ENCODE assay signal across 23 cellular contexts in genomic region chr12:104747330-104747729, GRCh38.
DNase-seq lines count a peak whose midpoint lies in the region; ATAC-seq and TF ChIP-seq lines count a peak whose summit lies in the region.
"Had no signal": no experiment of that assay in that cellular context is flagged by ENCODE, and none has a peak within 500 bp of the region (broad histone marks: within the 10 kb centered on the region; RNA-seq: fewer than 3 reads in every experiment).

No MANE protein-coding gene starts in this region.

- H3K4me3 Mint-ChIP-seq in CD14-positive monocyte: no peak overlapping the region
- H3K4me3 Mint-ChIP-seq in activated CD4-positive, alpha-beta memory T cell treated with anti-CD3 and anti-CD28 coated beads for 36 hours: peak overlapping the region; percentile 18
- peak overlapping the region in 9 of 10 donors; percentile 2 to 56 (median 16) for H3K4me3 Mint-ChIP-seq in naive thymus-derived CD4-positive, alpha-beta T cell

- no peak for TF ChIP-seq EP300 in sigmoid colon (IDR thresholded peaks at IDR 0.05)

- 67 to 79% methylated on average over 2 of the region's 2 CpGs for WGBS in sigmoid colon, 2 donors

- H3K27ac ChIP-seq in naive thymus-derived CD4-positive, alpha-beta T cell (ENCODE audit: low read depth, low read length): no peak overlapping the region
- H3K27ac ChIP-seq in sigmoid colon: no peak overlapping the region
- H3K27ac ChIP-seq: epithelial cell of prostate, KMS-11 had no signal

- peak overlapping the region; percentile 21 to 66 (median 60) for H3K27ac Mint-ChIP-seq in CD14-positive monocyte
- H3K27ac Mint-ChIP-seq in activated CD4-positive, alpha-beta memory T cell treated with anti-CD3 and anti-CD28 coated beads for 36 hours: peak overlapping the region; percentile 54
- H3K27ac Mint-ChIP-seq in naive thymus-derived CD4-positive, alpha-beta T cell: peak overlapping the region in 5 of 9 donors; percentile 28 to 78 (median 41)
- H3K27ac Mint-ChIP-seq: progenitor cell of endocrine pancreas had no signal

- H3K4me1 ChIP-seq in naive thymus-derived CD4-positive, alpha-beta T cell (ENCODE audit: control insufficient read depth in 2 of 2, insufficient read depth in 2 of 2, low read length in 2 of 2): peaks cover 4 to 16% of the 10 kb centered on the region in 2 donors
- peaks cover 0 to 36% (median 25%) of the 10 kb centered on the region in 4 donors for H3K4me1 ChIP-seq in sigmoid colon
- H3K4me1 ChIP-seq: Caco-2 had no signal

- intact Hi-C loops in CD14-positive monocyte (cut with micrococcal nuclease): loop anchor here in 1 of 2 donors (5.0 to 10.0 kb wide), 2 partner anchors 75 to 283 kb away; no protein-coding TSS in a partner anchor
- intact Hi-C loops in activated CD4-positive, alpha-beta memory T cell treated with anti-CD3 and anti-CD28 coated beads for 36 hours (cut with micrococcal nuclease): no loop called here
- intact Hi-C loops in naive thymus-derived CD4-positive, alpha-beta T cell (cut with micrococcal nuclease): no loop called here
- intact Hi-C loops in sigmoid colon (cut with DNase I): no loop called here

- no peak for DNase-seq in activated CD4-positive, CD25-positive, alpha-beta regulatory T cell (lab: John Stamatoyannopoulos, UW)
- no peak for DNase-seq in CD14-positive monocyte (ENCODE audit: low spot score)
- peak; percentile 34 for DNase-seq in activated CD4-positive, alpha-beta memory T cell treated with anti-CD3 and anti-CD28 coated beads for 36 hours
- DNase-seq in naive thymus-derived CD4-positive, alpha-beta T cell: no peak
- DNase-seq in sigmoid colon: no peak
- DNase-seq: Caco-2; cerebellar nuclear complex; glutamatergic neuron; kidney glomerular epithelial cell; NCI-H1436; NCI-H2107; NCI-H510A; SHP77; stimulated activated CD4-positive, alpha-beta T cell treated with anti-CD3 and anti-CD28 coated beads, Interleukin-15, amount 100 ng/mL, for 24 hours; SW 1271 had no signal

- no peak for TF ChIP-seq POLR2A in sigmoid colon (IDR thresholded peaks at IDR 0.05)

- CTCF ChIA-PET in activated CD4-positive, alpha-beta memory T cell treated with anti-CD3 and anti-CD28 coated beads for 36 hours (lab: Charles Lee): interaction anchor here (0.5 to 1.6 kb wide), 4 partner anchors 13 to 366 kb away, joined by 3 to 7 read pairs (median 4); partner anchors contain the start of gene CHST11
- CTCF ChIA-PET in naive thymus-derived CD4-positive, alpha-beta T cell (lab: Charles Lee): interaction anchor here (0.8 kb wide), 1 partner anchor 366 kb away, joined by 3 read pairs; no protein-coding TSS in a partner anchor

- H3K27me3 Mint-ChIP-seq in CD14-positive monocyte (ENCODE audit: low read depth in 3 of 3): no peaks in the 10 kb centered on the region
- H3K27me3 Mint-ChIP-seq in activated CD4-positive, alpha-beta memory T cell treated with anti-CD3 and anti-CD28 coated beads for 36 hours: no peaks in the 10 kb centered on the region
- H3K27me3 Mint-ChIP-seq in naive thymus-derived CD4-positive, alpha-beta T cell: no peaks in the 10 kb centered on the region
- H3K27me3 Mint-ChIP-seq: progenitor cell of endocrine pancreas had no signal

- TF ChIP-seq CTCF in CD14-positive monocyte (IDR thresholded peaks at IDR 0.05) (no peak), sigmoid colon (IDR thresholded peaks at IDR 0.05) (no peak)

- H3K4me3 ChIP-seq in naive thymus-derived CD4-positive, alpha-beta T cell (ENCODE audit: low read length): no peak overlapping the region
- no peak overlapping the region for H3K4me3 ChIP-seq in sigmoid colon
- H3K4me3 ChIP-seq: GM12878, lung had no signal

- ATAC-seq in activated CD4-positive, CD25-positive, alpha-beta regulatory T cell treated with anti-CD3 and anti-CD28 coated beads, Interleukin-2, amount 50 U/mL, for 24 hours: peak; percentile 57 to 74
- ATAC-seq in naive thymus-derived CD4-positive, alpha-beta T cell: no peak
- ATAC-seq in GM19324 (IDR thresholded peaks at IDR 0.05; ENCODE audit: low FRiP score, unreplicated experiment) (no peak), GM19455 (IDR thresholded peaks at IDR 0.05; ENCODE audit: unreplicated experiment) (no peak)
- ATAC-seq: GM12878 had no signal

- peaks cover 2 to 13% of the 10 kb centered on the region in 2 donors for H3K36me3 Mint-ChIP-seq in CD14-positive monocyte
- H3K36me3 Mint-ChIP-seq in activated CD4-positive, alpha-beta memory T cell treated with anti-CD3 and anti-CD28 coated beads for 36 hours: peaks cover 1% of the 10 kb centered on the region
- peaks cover 0 to 20% (median 0%) of the 10 kb centered on the region in 5 donors for H3K36me3 Mint-ChIP-seq in naive thymus-derived CD4-positive, alpha-beta T cell

- POLR2A ChIA-PET in activated CD4-positive, alpha-beta memory T cell treated with anti-CD3 and anti-CD28 coated beads for 36 hours (lab: Charles Lee): no interaction called here
- POLR2A ChIA-PET in naive thymus-derived CD4-positive, alpha-beta T cell (lab: Charles Lee): interaction anchor here (1.1 kb wide), 1 partner anchor 23 kb away, joined by 4 read pairs; no protein-coding TSS in a partner anchor

- no peaks in the 10 kb centered on the region for H3K27me3 ChIP-seq in naive thymus-derived CD4-positive, alpha-beta T cell (ENCODE audit: control insufficient read depth in 2 of 2, insufficient read depth in 2 of 2, low read length in 2 of 2)
- no peaks in the 10 kb centered on the region for H3K27me3 ChIP-seq in sigmoid colon

- no peaks in the 10 kb centered on the region for H3K9me3 Mint-ChIP-seq in CD14-positive monocyte
- H3K9me3 Mint-ChIP-seq in activated CD4-positive, alpha-beta memory T cell treated with anti-CD3 and anti-CD28 coated beads for 36 hours: no peaks in the 10 kb centered on the region
- peaks cover 0 to 5% (median 0%) of the 10 kb centered on the region in 11 donors for H3K9me3 Mint-ChIP-seq in naive thymus-derived CD4-positive, alpha-beta T cell

- H3K9me3 ChIP-seq in naive thymus-derived CD4-positive, alpha-beta T cell (ENCODE audit: control insufficient read depth in 2 of 3, low read length in 3 of 3): no peaks in the 10 kb centered on the region
- no peaks in the 10 kb centered on the region for H3K9me3 ChIP-seq in sigmoid colon
- H3K9me3 ChIP-seq: Caco-2 had no signal

- H3K4me1 Mint-ChIP-seq in CD14-positive monocyte: peaks cover 74% of the 10 kb centered on the region
- H3K4me1 Mint-ChIP-seq in activated CD4-positive, alpha-beta memory T cell treated with anti-CD3 and anti-CD28 coated beads for 36 hours (ENCODE audit: low read depth): peaks cover 57% of the 10 kb centered on the region
- peaks cover 45 to 76% (median 58%) of the 10 kb centered on the region in 7 donors for H3K4me1 Mint-ChIP-seq in naive thymus-derived CD4-positive, alpha-beta T cell

- H3K36me3 ChIP-seq in naive thymus-derived CD4-positive, alpha-beta T cell (ENCODE audit: control insufficient read depth in 2 of 3, insufficient read depth in 3 of 3, low read length in 3 of 3): no peaks in the 10 kb centered on the region
- H3K36me3 ChIP-seq in sigmoid colon: no peaks in the 10 kb centered on the region

Comparison
In these comparisons a context has a peak if more than half of its experiments do, and no peak if none do; other contexts are left out.
1. ATAC-seq: peak in activated CD4-positive, CD25-positive, alpha-beta regulatory T cell treated with anti-CD3 and anti-CD28 coated beads, Interleukin-2, amount 50 U/mL, for 24 hours (2 of 2); none in naive thymus-derived CD4-positive, alpha-beta T cell (single experiment), GM19324 (single experiment) and GM19455 (single experiment).
2. H3K4me3 Mint-ChIP-seq: peak in activated CD4-positive, alpha-beta memory T cell treated with anti-CD3 and anti-CD28 coated beads for 36 hours (single experiment) and naive thymus-derived CD4-positive, alpha-beta T cell (9 of 10); none in CD14-positive monocyte (0 of 2).
3. Peak in every context shown above with its lines, with median percentiles within 50 percentile points of each other: H3K27ac Mint-ChIP-seq.